In genomic region chr19:55279376-55279772, GRCh38 we compare ENCODE assay signal across 8 cellular contexts. TPM values are rescaled to one million over a fixed set of nuclear protein-coding genes. Genes with fewer than 3 reads are reported as not detected.
DNase-seq lines count a peak whose midpoint lies in the region; ATAC-seq and TF ChIP-seq lines count a peak whose summit lies in the region.

No MANE protein-coding gene starts in this region.

- H2BK12ac ChIP-seq in neuronal stem cell (ENCODE audit: low read length) = no peak overlapping the region

- no peak for DNase-seq in CD4-positive, CD25-positive, alpha-beta regulatory T cell
- DNase-seq in OCI-LY7 (ENCODE audit: low spot score) = no peak
- no peak for DNase-seq in endothelial cell (ENCODE audit: low spot score)
- DNase-seq in neuronal stem cell (ENCODE audit: low spot score) = no peak
- no peak for DNase-seq in COLO829 (ENCODE audit: low spot score)
- no peak for DNase-seq in kidney tubule cell (ENCODE audit: low spot score)
- no peak for DNase-seq in 8988T

- H3K23ac ChIP-seq in neuronal stem cell (ENCODE audit: low read depth, low read length, poor library complexity) = no peak overlapping the region

- peak overlapping the region; percentile 67 for H3K18ac ChIP-seq in neuronal stem cell (ENCODE audit: low read length)

- H3K36me3 ChIP-seq in CD4-positive, CD25-positive, alpha-beta regulatory T cell (ENCODE audit: control insufficient read depth, insufficient read depth, low read length) = peaks cover 10% of the 10 kb centered on the region
- H3K36me3 ChIP-seq in OCI-LY7 (ENCODE audit: insufficient read depth, low read length) = peaks cover 16% of the 10 kb centered on the region; the same call in 1 of the 2 replicates
- peaks cover 10 to 22% of the 10 kb centered on the region in 2 donors for H3K36me3 ChIP-seq in neuronal stem cell (replicated peaks in 1 of 2; ENCODE audit: control insufficient read depth in 2 of 2, insufficient read depth in 2 of 2, low read length in 2 of 2)

- no peak overlapping the region for H3K4ac ChIP-seq in neuronal stem cell (ENCODE audit: low read length)

- H3K9me2 ChIP-seq in OCI-LY7 (ENCODE audit: insufficient read depth, low read length) = no peaks in the 10 kb centered on the region

- H3K4me2 ChIP-seq in OCI-LY7 (ENCODE audit: low read length) (peak overlapping the region; percentile 99), neuronal stem cell (ENCODE audit: insufficient read depth, low read length, poor library complexity, severe bottlenecking) (peak overlapping the region; percentile 72)

- H3K27me3 ChIP-seq in CD4-positive, CD25-positive, alpha-beta regulatory T cell (ENCODE audit: control insufficient read depth, insufficient read depth, low read length) = no peaks in the 10 kb centered on the region
- no peaks in the 10 kb centered on the region for H3K27me3 ChIP-seq in neuronal stem cell (ENCODE audit: control insufficient read depth in 3 of 3, insufficient read depth in 3 of 3, low read depth in 1 of 3, low read length in 3 of 3)

- H4K20me1 ChIP-seq in OCI-LY7 (ENCODE audit: insufficient read depth, low read length) = no peaks in the 10 kb centered on the region

- no TSS peak for BruUV-seq in OCI-LY7 (replicated peaks; lab: Mats Ljungman, UMichigan)

- peaks cover 3% of the 10 kb centered on the region for H3K79me1 ChIP-seq in neuronal stem cell (ENCODE audit: low read depth, low read length)

- H3K79me2 ChIP-seq in OCI-LY7 (ENCODE audit: insufficient read depth, low read depth, low read length) = peaks cover 33% of the 10 kb centered on the region

- H3K9me3 Mint-ChIP-seq in CD4-positive, CD25-positive, alpha-beta regulatory T cell = no peaks in the 10 kb centered on the region
- no peaks in the 10 kb centered on the region for H3K9me3 Mint-ChIP-seq in endothelial cell (ENCODE audit: unreplicated experiment)

- no peak overlapping the region for H4K8ac ChIP-seq in neuronal stem cell (ENCODE audit: low read depth, low read length)

- H3K27ac ChIP-seq in CD4-positive, CD25-positive, alpha-beta regulatory T cell (ENCODE audit: insufficient read depth, low read length, poor library complexity, severe bottlenecking) = peak overlapping the region; percentile 88
- peak overlapping the region; percentile 93 for H3K27ac ChIP-seq in OCI-LY7 (ENCODE audit: low read depth, low read length, poor library complexity, severe bottlenecking)
- peak overlapping the region; percentile 97 for H3K27ac ChIP-seq in neuronal stem cell (replicated peaks; ENCODE audit: low read length)

- ATAC-seq in CD4-positive, CD25-positive, alpha-beta regulatory T cell (ENCODE audit: low read depth in 2 of 2) = no peak
- ATAC-seq in GM21717 (IDR thresholded peaks at IDR 0.05; ENCODE audit: unreplicated experiment) = no peak

- peak overlapping the region; percentile 64 for H3K9ac ChIP-seq in neuronal stem cell (ENCODE audit: low read depth, low read length, poor library complexity)

- no peak overlapping the region for H2AK5ac ChIP-seq in neuronal stem cell (ENCODE audit: low read depth, low read length)

- H3K27ac Mint-ChIP-seq in CD4-positive, CD25-positive, alpha-beta regulatory T cell = peak overlapping the region; percentile 94 to 100 (median 97)
- peak overlapping the region; percentile 98 for H3K27ac Mint-ChIP-seq in endothelial cell (ENCODE audit: unreplicated experiment)

- POLR2A ChIA-PET in OCI-LY7 (lab: Charles Lee) = no interaction called here

- H3K4me1 ChIP-seq in CD4-positive, CD25-positive, alpha-beta regulatory T cell (ENCODE audit: control insufficient read depth, insufficient read depth, low read length, poor library complexity, severe bottlenecking) = peaks cover 38% of the 10 kb centered on the region
- H3K4me1 ChIP-seq in OCI-LY7 (ENCODE audit: insufficient read depth, low read length, poor library complexity, severe bottlenecking) (peaks cover 79% of the 10 kb centered on the region), neuronal stem cell (ENCODE audit: control insufficient read depth in 2 of 2, insufficient read depth in 1 of 2, low read depth in 1 of 2, low read length in 2 of 2) (peaks cover 10 to 17% of the 10 kb centered on the region in 2 donors)

- H3K4me1 Mint-ChIP-seq in CD4-positive, CD25-positive, alpha-beta regulatory T cell = peaks cover 6 to 51% (median 26%) of the 10 kb centered on the region in 4 donors
- peaks cover 7% of the 10 kb centered on the region for H3K4me1 Mint-ChIP-seq in endothelial cell (ENCODE audit: unreplicated experiment)

- no CpG with 5 or more reads among the region's 23 CpGs for whole genome bisulfite sequencing in neuronal stem cell (ENCODE audit: extremely low coverage in 2 of 2, insufficient read length in 2 of 2, insufficient replicate concordance in 1 of 2), 2 donors

- peak overlapping the region; percentile 71 for H3K4me3 ChIP-seq in CD4-positive, CD25-positive, alpha-beta regulatory T cell (ENCODE audit: low read depth, low read length)
- H3K4me3 ChIP-seq in OCI-LY7 (ENCODE audit: low read depth, low read length, poor library complexity, severe bottlenecking) = peak overlapping the region; percentile 95
- H3K4me3 ChIP-seq in neuronal stem cell (ENCODE audit: low read length in 2 of 2) = peak overlapping the region; percentile 73 to 91

- no peak overlapping the region for H4K91ac ChIP-seq in neuronal stem cell (ENCODE audit: low read depth, low read length, poor library complexity)

- H3K9me3 ChIP-seq in CD4-positive, CD25-positive, alpha-beta regulatory T cell (ENCODE audit: control insufficient read depth in 2 of 2, low read length in 2 of 2) = no peaks in the 10 kb centered on the region
- H3K9me3 ChIP-seq in OCI-LY7 (ENCODE audit: low read length) (no peaks in the 10 kb centered on the region), neuronal stem cell (replicated peaks in 1 of 2; ENCODE audit: control insufficient read depth in 2 of 2, insufficient read depth in 1 of 2, low read depth in 1 of 2, low read length in 2 of 2) (no peaks in the 10 kb centered on the region)

- intact Hi-C loops in OCI-LY7 (cut with micrococcal nuclease; ENCODE audit: unreplicated experiment) = no loop called here

- no peak overlapping the region for H2AFZ ChIP-seq in OCI-LY7 (ENCODE audit: low read length)
- H2AFZ ChIP-seq in neuronal stem cell (ENCODE audit: low read length) = peak overlapping the region; percentile 84

- peaks cover 14% of the 10 kb centered on the region for H3K27me3 Mint-ChIP-seq in CD4-positive, CD25-positive, alpha-beta regulatory T cell
- H3K27me3 Mint-ChIP-seq in endothelial cell (ENCODE audit: unreplicated experiment) = peaks cover 22% of the 10 kb centered on the region

- peak overlapping the region; percentile 86 to 100 (median 98) for H3K4me3 Mint-ChIP-seq in CD4-positive, CD25-positive, alpha-beta regulatory T cell
- peak overlapping the region; percentile 95 for H3K4me3 Mint-ChIP-seq in endothelial cell (ENCODE audit: unreplicated experiment)

- CTCF ChIA-PET in OCI-LY7 (lab: Charles Lee; ENCODE audit: unreplicated experiment) = no interaction called here

- no peak for TF ChIP-seq CTCF in OCI-LY7 (conservative IDR thresholded peaks at IDR 0.05; ENCODE audit: low read length)
- no peak for TF ChIP-seq CTCF in endothelial cell (IDR thresholded peaks at IDR 0.05; ENCODE audit: unreplicated experiment)

- H3K36me3 Mint-ChIP-seq in CD4-positive, CD25-positive, alpha-beta regulatory T cell = peaks cover 28% of the 10 kb centered on the region
- H3K36me3 Mint-ChIP-seq in endothelial cell (ENCODE audit: low read depth, unreplicated experiment) = peaks cover 8% of the 10 kb centered on the region

- peak overlapping the region; percentile 69 for H2BK120ac ChIP-seq in neuronal stem cell (ENCODE audit: low read depth, low read length)

- peak overlapping the region; percentile 71 for H2BK5ac ChIP-seq in neuronal stem cell (ENCODE audit: low read length)

- H3K14ac ChIP-seq in neuronal stem cell (ENCODE audit: low read length) = peak overlapping the region; percentile 42

- peak overlapping the region; percentile 72 for H2BK15ac ChIP-seq in neuronal stem cell (ENCODE audit: low read length)

RNA-seq across cellular contexts. Expression of gene HSPBP1, which starts 0.5 kb away (rescaled TPM):
- total RNA-seq in CD4-positive, CD25-positive, alpha-beta regulatory T cell = 15.8 TPM
- 10 to 100 TPM; 30.2 to 37.2 (median 35.1) TPM for polyA plus RNA-seq in CD4-positive, CD25-positive, alpha-beta regulatory T cell
- 41.3 and 50.5 TPM in 2 replicates for total RNA-seq in OCI-LY7 (2014; rRNA removed; shearing (Covaris generic))
- total RNA-seq in OCI-LY7 (2022) (31.9 and 38.7 TPM in 2 replicates), endothelial cell (ENCODE audit: unreplicated experiment) (24.6 TPM)
- 32.8 TPM for polyA plus RNA-seq in neuronal stem cell (2013, experiment 1 of 2)
- 30.1 TPM for polyA plus RNA-seq in neuronal stem cell (2013, experiment 2 of 2)

RNA-seq across cellular contexts. Expression of gene BRSK1, which starts 4.4 kb away (rescaled TPM):
- total RNA-seq in CD4-positive, CD25-positive, alpha-beta regulatory T cell = 1.5 TPM
- polyA plus RNA-seq in CD4-positive, CD25-positive, alpha-beta regulatory T cell = not detected
- 15.9 and 16.1 TPM in 2 replicates for total RNA-seq in OCI-LY7 (2014; rRNA removed; shearing (Covaris generic))
- total RNA-seq in OCI-LY7 (2022) (23.9 and 25.7 TPM in 2 replicates), endothelial cell (ENCODE audit: unreplicated experiment) (14.1 TPM)
- polyA plus RNA-seq in neuronal stem cell (2013, experiment 1 of 2) = 30.5 TPM
- polyA plus RNA-seq in neuronal stem cell (2013, experiment 2 of 2) = 31.6 TPM

RNA-seq across cellular contexts. Expression of gene PPP6R1, which starts 20.6 kb away (rescaled TPM):
- total RNA-seq in CD4-positive, CD25-positive, alpha-beta regulatory T cell = 168 TPM
- 10 to 100 TPM; 38.9 to 58.2 (median 44.0) TPM for polyA plus RNA-seq in CD4-positive, CD25-positive, alpha-beta regulatory T cell
- 82.0 and 89.6 TPM in 2 replicates for total RNA-seq in OCI-LY7 (2014; rRNA removed; shearing (Covaris generic))
- total RNA-seq in OCI-LY7 (2022) (156 and 161 TPM in 2 replicates), endothelial cell (ENCODE audit: unreplicated experiment) (65.6 TPM)
- 33.0 TPM for polyA plus RNA-seq in neuronal stem cell (2013, experiment 1 of 2)
- polyA plus RNA-seq in neuronal stem cell (2013, experiment 2 of 2) = 32.6 TPM

RNA-seq across cellular contexts. Expression of gene TMEM150B, which starts 45.8 kb away (rescaled TPM):
- total RNA-seq in CD4-positive, CD25-positive, alpha-beta regulatory T cell = 2.1 TPM
- polyA plus RNA-seq in CD4-positive, CD25-positive, alpha-beta regulatory T cell = not detected
- not detected in 2 replicates for total RNA-seq in OCI-LY7 (2014; rRNA removed; shearing (Covaris generic))
- total RNA-seq in OCI-LY7 (2022) (not detected in 2 replicates), endothelial cell (ENCODE audit: unreplicated experiment) (not detected)
- not detected for polyA plus RNA-seq in neuronal stem cell (2013, experiment 1 of 2)
- 0.04 TPM for polyA plus RNA-seq in neuronal stem cell (2013, experiment 2 of 2)

RNA-seq across cellular contexts. Expression of gene TMEM86B, which starts 50.8 kb away (rescaled TPM):
- 13.3 TPM for total RNA-seq in CD4-positive, CD25-positive, alpha-beta regulatory T cell
- polyA plus RNA-seq in CD4-positive, CD25-positive, alpha-beta regulatory T cell = under 1 TPM in 3 of 4 donors, not detected in 1; 0.25 to 0.83 (median 0.49) TPM
- 6.7 and 8.1 TPM in 2 replicates for total RNA-seq in OCI-LY7 (2014; rRNA removed; shearing (Covaris generic))
- total RNA-seq in OCI-LY7 (2022) (13.7 and 13.8 TPM in 2 replicates), endothelial cell (ENCODE audit: unreplicated experiment) (4.1 TPM)
- 3.0 TPM for polyA plus RNA-seq in neuronal stem cell (2013, experiment 1 of 2)
- polyA plus RNA-seq in neuronal stem cell (2013, experiment 2 of 2) = 3.0 TPM
